ENCODE assay signal across 1 cellular context in genomic region chr22:24208012-24208749, GRCh38.
A peak's percentile ranks its signal among the peaks of the same experiment; 100 is the strongest.
TF ChIP-seq lines count a peak whose summit lies in the region.

No MANE protein-coding gene starts in this region.

TF ChIP-seq in HepG2, 621 proteins besides CTCF, POLR2A, EP300 and RAD21 (continues in another document):
- TF ChIP-seq IRF2 (CRISPR knock-in tag; IDR thresholded peaks at IDR 0.05): no peak; the same call in 1 of the 2 replicates
- TF ChIP-seq JUN (CRISPR knock-in tag; IDR thresholded peaks at IDR 0.05): peak; percentile 72
- TF ChIP-seq THAP11 (CRISPR knock-in tag; IDR thresholded peaks at IDR 0.05): no peak
- peak; percentile 23; the same call in 1 of the 2 replicates for TF ChIP-seq ATF2 (CRISPR knock-in tag; IDR thresholded peaks at IDR 0.05)
- TF ChIP-seq ZNF720 (CRISPR knock-in tag; IDR thresholded peaks at IDR 0.05): no peak
- TF ChIP-seq PPARG (CRISPR knock-in tag; conservative IDR thresholded peaks at IDR 0.05): peak; percentile 73
- 0 out of 2 replicates have a peak, but pooled peaks have one; percentile 34 for TF ChIP-seq RERE (CRISPR knock-in tag; IDR thresholded peaks at IDR 0.05; ENCODE audit: low read depth)
- peak; percentile 96 for TF ChIP-seq TCF7 (IDR thresholded peaks at IDR 0.05; ENCODE audit: low read depth)
- no peak for TF ChIP-seq FLYWCH1 (CRISPR knock-in tag; IDR thresholded peaks at IDR 0.05)
- TF ChIP-seq ZSCAN9 (CRISPR knock-in tag; IDR thresholded peaks at IDR 0.05; ENCODE audit: borderline replicate concordance): no peak
- 0 out of 2 replicates have a peak, but pooled peaks have one; percentile 33 for TF ChIP-seq TARDBP (CRISPR knock-in tag; IDR thresholded peaks at IDR 0.05)
- TF ChIP-seq ZNF710 (CRISPR knock-in tag; IDR thresholded peaks at IDR 0.05; ENCODE audit: borderline replicate concordance): peak; percentile 63; the same call in 1 of the 2 replicates
- TF ChIP-seq ZMAT3 (CRISPR knock-in tag; conservative IDR thresholded peaks at IDR 0.05): 0 out of 2 replicates have a peak, but pooled peaks have one; percentile 35
- TF ChIP-seq NFIC (IDR thresholded peaks at IDR 0.05; ENCODE audit: low read length): peak; percentile 83
- no peak for TF ChIP-seq ZNF530 (CRISPR knock-in tag; IDR thresholded peaks at IDR 0.05; ENCODE audit: low read depth)
- no peak for TF ChIP-seq SSRP1 (CRISPR knock-in tag; IDR thresholded peaks at IDR 0.05)
- peak; percentile 69; the same call in 1 of the 2 replicates for TF ChIP-seq ATF3 (CRISPR knock-in tag; IDR thresholded peaks at IDR 0.05)
- TF ChIP-seq ZNF362 (CRISPR knock-in tag; IDR thresholded peaks at IDR 0.05; ENCODE audit: borderline replicate concordance): 0 out of 2 replicates have a peak, but pooled peaks have one; percentile 14
- 0 out of 4 replicates have a peak, but pooled peaks of 1 of the 2 experiments have one; percentile 50 for TF ChIP-seq KLF16 (CRISPR knock-in tag; IDR thresholded peaks at IDR 0.05)
- TF ChIP-seq MEF2D (CRISPR knock-in tag; IDR thresholded peaks at IDR 0.05): peak; percentile 76; the same call in 1 of the 2 replicates
- peak; percentile 47; the same call in 1 of the 2 replicates for TF ChIP-seq PHF21A (CRISPR knock-in tag; IDR thresholded peaks at IDR 0.05)
- no peak for TF ChIP-seq ATF6 (CRISPR knock-in tag; conservative IDR thresholded peaks at IDR 0.05)
- TF ChIP-seq SAFB2 (CRISPR knock-in tag; IDR thresholded peaks at IDR 0.05; ENCODE audit: borderline replicate concordance, low read depth): no peak
- TF ChIP-seq ZNF800 (CRISPR knock-in tag; IDR thresholded peaks at IDR 0.05): peak; percentile 20; the same call in 1 of the 2 replicates
- peak; percentile 27; the same call in 1 of the 2 replicates for TF ChIP-seq MYPOP (CRISPR knock-in tag; IDR thresholded peaks at IDR 0.05)
- TF ChIP-seq ETV5 (CRISPR knock-in tag; IDR thresholded peaks at IDR 0.05; ENCODE audit: borderline replicate concordance): peak; percentile 96
- TF ChIP-seq CCDC6 (CRISPR knock-in tag; IDR thresholded peaks at IDR 0.05): no peak
- no peak for TF ChIP-seq WIZ (CRISPR knock-in tag; IDR thresholded peaks at IDR 0.05)
- no peak for TF ChIP-seq KAT2B (IDR thresholded peaks at IDR 0.05; ENCODE audit: borderline replicate concordance, low read depth, low read length)
- TF ChIP-seq CREM (IDR thresholded peaks at IDR 0.05): peak; percentile 88
- TF ChIP-seq CREM (CRISPR knock-in tag; IDR thresholded peaks at IDR 0.05): no peak
- peak; percentile 67; the same call in 1 of the 2 replicates for TF ChIP-seq SIX1 (CRISPR knock-in tag; IDR thresholded peaks at IDR 0.05; ENCODE audit: borderline replicate concordance)
- peak; percentile 48; the same call in 1 of the 2 replicates for TF ChIP-seq HOMEZ (CRISPR knock-in tag; IDR thresholded peaks at IDR 0.05; ENCODE audit: low read depth)
- peak; percentile 61 for TF ChIP-seq RARA (CRISPR knock-in tag; IDR thresholded peaks at IDR 0.05)
- peak; percentile 45; the same call in 1 of the 2 replicates for TF ChIP-seq SIX4 (CRISPR knock-in tag; IDR thresholded peaks at IDR 0.05)
- no peak for TF ChIP-seq MIER2 (CRISPR knock-in tag; IDR thresholded peaks at IDR 0.05)
- TF ChIP-seq MED1 (CRISPR knock-in tag; IDR thresholded peaks at IDR 0.05): peak; percentile 83
- TF ChIP-seq ZKSCAN8 (CRISPR knock-in tag; IDR thresholded peaks at IDR 0.05; ENCODE audit: borderline replicate concordance): peak; percentile 69; the same call in 1 of the 2 replicates
- peak; percentile 53; the same call in 1 of the 2 replicates for TF ChIP-seq RXRB (CRISPR knock-in tag; IDR thresholded peaks at IDR 0.05; ENCODE audit: borderline replicate concordance)
- TF ChIP-seq ARID3A (IDR thresholded peaks at IDR 0.05; ENCODE audit: low read depth, low read length): peak; percentile 76
